Comparison of ENCODE assay signal across 1 cellular context in the genomic region with DNA sequence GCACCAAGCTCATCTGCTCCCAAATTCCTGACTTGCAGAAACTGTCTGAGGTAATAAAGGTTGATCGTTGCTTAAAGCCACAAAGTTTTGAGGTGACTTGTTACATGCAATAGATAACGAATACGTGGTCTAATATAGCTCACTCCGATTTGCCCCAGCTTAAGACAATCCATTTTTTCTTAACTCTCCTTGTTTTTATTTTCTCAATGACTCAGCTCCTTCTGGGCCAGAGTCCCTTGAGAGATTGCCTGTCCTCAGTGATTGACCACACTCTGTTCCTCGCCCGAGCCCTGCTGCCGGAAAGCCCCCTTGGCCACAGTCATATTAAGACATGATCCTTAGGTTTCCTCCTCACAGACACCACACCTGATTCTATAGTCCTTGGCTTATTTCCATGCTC.
A peak's percentile ranks its signal among the peaks of the same experiment; 100 is the strongest.
TF ChIP-seq lines count a peak whose summit lies in the region.

No MANE protein-coding gene starts in this region.

TF ChIP-seq in K562, 482 proteins besides CTCF, POLR2A, EP300 and RAD21 (continues in another document):
- TF ChIP-seq, protein P1, sequence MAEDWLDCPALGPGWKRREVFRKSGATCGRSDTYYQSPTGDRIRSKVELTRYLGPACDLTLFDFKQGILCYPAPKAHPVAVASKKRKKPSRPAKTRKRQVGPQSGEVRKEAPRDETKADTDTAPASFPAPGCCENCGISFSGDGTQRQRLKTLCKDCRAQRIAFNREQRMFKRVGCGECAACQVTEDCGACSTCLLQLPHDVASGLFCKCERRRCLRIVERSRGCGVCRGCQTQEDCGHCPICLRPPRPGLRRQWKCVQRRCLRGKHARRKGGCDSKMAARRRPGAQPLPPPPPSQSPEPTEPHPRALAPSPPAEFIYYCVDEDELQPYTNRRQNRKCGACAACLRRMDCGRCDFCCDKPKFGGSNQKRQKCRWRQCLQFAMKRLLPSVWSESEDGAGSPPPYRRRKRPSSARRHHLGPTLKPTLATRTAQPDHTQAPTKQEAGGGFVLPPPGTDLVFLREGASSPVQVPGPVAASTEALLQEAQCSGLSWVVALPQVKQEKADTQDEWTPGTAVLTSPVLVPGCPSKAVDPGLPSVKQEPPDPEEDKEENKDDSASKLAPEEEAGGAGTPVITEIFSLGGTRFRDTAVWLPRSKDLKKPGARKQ (CRISPR knock-in tag; IDR thresholded peaks at IDR 0.05), result no peak
- TF ChIP-seq SMARCE1 (IDR thresholded peaks at IDR 0.05) (no peak), KAT2B (IDR thresholded peaks at IDR 0.05; ENCODE audit: low read depth, low read length) (no peak), SMARCB1 (IDR thresholded peaks at IDR 0.05; ENCODE audit: insufficient read length, low read depth) (no peak), L3MBTL2 (IDR thresholded peaks at IDR 0.05) (no peak), NFE2 (IDR thresholded peaks at IDR 0.05; ENCODE audit: low read depth) (peak; percentile 91), MEF2A (IDR thresholded peaks at IDR 0.05; ENCODE audit: control insufficient read depth, low read depth, low read length) (no peak), PML (IDR thresholded peaks at IDR 0.05; ENCODE audit: low read length) (no peak), EWSR1 (IDR thresholded peaks at IDR 0.05; ENCODE audit: borderline replicate concordance, low read depth, partially characterized antibody) (no peak), PRMT5 (CRISPR knock-in tag; IDR thresholded peaks at IDR 0.05) (no peak), MAFG (tag; conservative IDR thresholded peaks at IDR 0.05) (peak; percentile 86), MEIS2 (IDR thresholded peaks at IDR 0.05; ENCODE audit: partially characterized antibody) (peak; percentile 35), ZNF197 (CRISPR knock-in tag; IDR thresholded peaks at IDR 0.05; ENCODE audit: low read depth) (no peak), HMG20B (CRISPR knock-in tag; IDR thresholded peaks at IDR 0.05) (no peak), MTF1 (CRISPR knock-in tag; IDR thresholded peaks at IDR 0.05; ENCODE audit: borderline replicate concordance) (no peak), FOXA3 (CRISPR knock-in tag; conservative IDR thresholded peaks at IDR 0.05 in 1 of 2, IDR thresholded peaks at IDR 0.05 in 1 of 2) (no peak), ZC3H11A (IDR thresholded peaks at IDR 0.05; ENCODE audit: low read depth, low read length) (no peak), MCM2 (IDR thresholded peaks at IDR 0.05; ENCODE audit: low read depth) (no peak), BRD4 (IDR thresholded peaks at IDR 0.05) (no peak), ZNF143 (CRISPR knock-in tag; IDR thresholded peaks at IDR 0.05) (no peak), HDGF (IDR thresholded peaks at IDR 0.05) (no peak), HDAC3 (IDR thresholded peaks at IDR 0.05; ENCODE audit: borderline replicate concordance, partially characterized antibody) (no peak), ZNF224 (CRISPR knock-in tag; IDR thresholded peaks at IDR 0.05) (no peak), CBX2 (IDR thresholded peaks at IDR 0.05; ENCODE audit: insufficient read depth, low read length, poor library complexity, severe bottlenecking) (no peak), RNF2 (IDR thresholded peaks at IDR 0.05) (no peak), BMI1 (IDR thresholded peaks at IDR 0.05; ENCODE audit: low read length) (no peak), HDAC2 (IDR thresholded peaks at IDR 0.05) (0 out of 2 replicates have a peak, but pooled peaks have one; percentile 31), DPF2 (IDR thresholded peaks at IDR 0.05) (peak; percentile 36; the same call in 1 of the 2 replicates), SMAD1 (IDR thresholded peaks at IDR 0.05; ENCODE audit: low read depth, low read length, partially characterized antibody) (no peak), ZNF830 (CRISPR knock-in tag; IDR thresholded peaks at IDR 0.05) (no peak), ZNF316 (IDR thresholded peaks at IDR 0.05) (peak; percentile 89), ADNP (tag; IDR thresholded peaks at IDR 0.05) (no peak), ZNF384 (IDR thresholded peaks at IDR 0.05; ENCODE audit: low read depth, low read length) (0 out of 2 replicates have a peak, but pooled peaks have one; percentile 5), JUN (IDR thresholded peaks at IDR 0.05; ENCODE audit: borderline replicate concordance, low read depth, low read length) (no peak), JUN (CRISPR knock-in tag; IDR thresholded peaks at IDR 0.05; ENCODE audit: borderline replicate concordance) (no peak), RBBP5 (IDR thresholded peaks at IDR 0.05; ENCODE audit: borderline replicate concordance, insufficient read depth, low read length, poor library complexity, severe bottlenecking) (no peak), SRSF7 (optimal IDR thresholded peaks at IDR 0.05; ENCODE audit: low read depth, low read length) (no peak), FOXM1 (IDR thresholded peaks at IDR 0.05; ENCODE audit: low read depth) (no peak), FOXM1 (CRISPR knock-in tag; IDR thresholded peaks at IDR 0.05; ENCODE audit: low read depth) (no peak), SIX5 (IDR thresholded peaks at IDR 0.05; ENCODE audit: borderline replicate concordance in 1 of 2, insufficient read depth in 1 of 2, low read depth in 1 of 2, low read length in 2 of 2) (no peak), NUFIP1 (IDR thresholded peaks at IDR 0.05; ENCODE audit: partially characterized antibody) (no peak), MECOM (CRISPR knock-in tag; IDR thresholded peaks at IDR 0.05) (no peak), ZFP1 (CRISPR knock-in tag; IDR thresholded peaks at IDR 0.05) (no peak), GABPA (tag; conservative IDR thresholded peaks at IDR 0.05; ENCODE audit: low read depth) (no peak), ZNF561 (CRISPR knock-in tag; conservative IDR thresholded peaks at IDR 0.05) (no peak), ATF7 (IDR thresholded peaks at IDR 0.05) (no peak), SMARCA4 (IDR thresholded peaks at IDR 0.05) (0 out of 2 replicates have a peak, but pooled peaks have one; percentile 33), ZNF311 (CRISPR knock-in tag; IDR thresholded peaks at IDR 0.05) (no peak)
- TF ChIP-seq, protein P2, sequence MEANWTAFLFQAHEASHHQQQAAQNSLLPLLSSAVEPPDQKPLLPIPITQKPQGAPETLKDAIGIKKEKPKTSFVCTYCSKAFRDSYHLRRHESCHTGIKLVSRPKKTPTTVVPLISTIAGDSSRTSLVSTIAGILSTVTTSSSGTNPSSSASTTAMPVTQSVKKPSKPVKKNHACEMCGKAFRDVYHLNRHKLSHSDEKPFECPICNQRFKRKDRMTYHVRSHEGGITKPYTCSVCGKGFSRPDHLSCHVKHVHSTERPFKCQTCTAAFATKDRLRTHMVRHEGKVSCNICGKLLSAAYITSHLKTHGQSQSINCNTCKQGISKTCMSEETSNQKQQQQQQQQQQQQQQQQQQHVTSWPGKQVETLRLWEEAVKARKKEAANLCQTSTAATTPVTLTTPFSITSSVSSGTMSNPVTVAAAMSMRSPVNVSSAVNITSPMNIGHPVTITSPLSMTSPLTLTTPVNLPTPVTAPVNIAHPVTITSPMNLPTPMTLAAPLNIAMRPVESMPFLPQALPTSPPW (CRISPR knock-in tag; IDR thresholded peaks at IDR 0.05), result no peak
- TF ChIP-seq, protein P3, sequence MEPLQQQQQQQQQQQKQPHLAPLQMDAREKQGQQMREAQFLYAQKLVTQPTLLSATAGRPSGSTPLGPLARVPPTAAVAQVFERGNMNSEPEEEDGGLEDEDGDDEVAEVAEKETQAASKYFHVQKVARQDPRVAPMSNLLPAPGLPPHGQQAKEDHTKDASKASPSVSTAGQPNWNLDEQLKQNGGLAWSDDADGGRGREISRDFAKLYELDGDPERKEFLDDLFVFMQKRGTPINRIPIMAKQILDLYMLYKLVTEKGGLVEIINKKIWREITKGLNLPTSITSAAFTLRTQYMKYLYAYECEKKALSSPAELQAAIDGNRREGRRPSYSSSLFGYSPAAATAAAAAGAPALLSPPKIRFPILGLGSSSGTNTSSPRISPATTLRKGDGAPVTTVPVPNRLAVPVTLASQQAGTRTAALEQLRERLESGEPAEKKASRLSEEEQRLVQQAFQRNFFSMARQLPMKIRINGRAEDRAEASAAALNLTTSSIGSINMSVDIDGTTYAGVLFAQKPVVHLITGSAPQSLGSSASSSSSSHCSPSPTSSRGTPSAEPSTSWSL (CRISPR knock-in tag; IDR thresholded peaks at IDR 0.05; ENCODE audit: borderline replicate concordance), result no peak
- TF ChIP-seq, protein P4, sequence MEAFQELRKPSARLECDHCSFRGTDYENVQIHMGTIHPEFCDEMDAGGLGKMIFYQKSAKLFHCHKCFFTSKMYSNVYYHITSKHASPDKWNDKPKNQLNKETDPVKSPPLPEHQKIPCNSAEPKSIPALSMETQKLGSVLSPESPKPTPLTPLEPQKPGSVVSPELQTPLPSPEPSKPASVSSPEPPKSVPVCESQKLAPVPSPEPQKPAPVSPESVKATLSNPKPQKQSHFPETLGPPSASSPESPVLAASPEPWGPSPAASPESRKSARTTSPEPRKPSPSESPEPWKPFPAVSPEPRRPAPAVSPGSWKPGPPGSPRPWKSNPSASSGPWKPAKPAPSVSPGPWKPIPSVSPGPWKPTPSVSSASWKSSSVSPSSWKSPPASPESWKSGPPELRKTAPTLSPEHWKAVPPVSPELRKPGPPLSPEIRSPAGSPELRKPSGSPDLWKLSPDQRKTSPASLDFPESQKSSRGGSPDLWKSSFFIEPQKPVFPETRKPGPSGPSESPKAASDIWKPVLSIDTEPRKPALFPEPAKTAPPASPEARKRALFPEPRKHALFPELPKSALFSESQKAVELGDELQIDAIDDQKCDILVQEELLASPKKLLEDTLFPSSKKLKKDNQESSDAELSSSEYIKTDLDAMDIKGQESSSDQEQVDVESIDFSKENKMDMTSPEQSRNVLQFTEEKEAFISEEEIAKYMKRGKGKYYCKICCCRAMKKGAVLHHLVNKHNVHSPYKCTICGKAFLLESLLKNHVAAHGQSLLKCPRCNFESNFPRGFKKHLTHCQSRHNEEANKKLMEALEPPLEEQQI (IDR thresholded peaks at IDR 0.05), result no peak
- TF ChIP-seq, protein P5, sequence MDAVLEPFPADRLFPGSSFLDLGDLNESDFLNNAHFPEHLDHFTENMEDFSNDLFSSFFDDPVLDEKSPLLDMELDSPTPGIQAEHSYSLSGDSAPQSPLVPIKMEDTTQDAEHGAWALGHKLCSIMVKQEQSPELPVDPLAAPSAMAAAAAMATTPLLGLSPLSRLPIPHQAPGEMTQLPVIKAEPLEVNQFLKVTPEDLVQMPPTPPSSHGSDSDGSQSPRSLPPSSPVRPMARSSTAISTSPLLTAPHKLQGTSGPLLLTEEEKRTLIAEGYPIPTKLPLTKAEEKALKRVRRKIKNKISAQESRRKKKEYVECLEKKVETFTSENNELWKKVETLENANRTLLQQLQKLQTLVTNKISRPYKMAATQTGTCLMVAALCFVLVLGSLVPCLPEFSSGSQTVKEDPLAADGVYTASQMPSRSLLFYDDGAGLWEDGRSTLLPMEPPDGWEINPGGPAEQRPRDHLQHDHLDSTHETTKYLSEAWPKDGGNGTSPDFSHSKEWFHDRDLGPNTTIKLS (IDR thresholded peaks at IDR 0.05; ENCODE audit: borderline replicate concordance, low read depth), result no peak
- TF ChIP-seq, protein P6, sequence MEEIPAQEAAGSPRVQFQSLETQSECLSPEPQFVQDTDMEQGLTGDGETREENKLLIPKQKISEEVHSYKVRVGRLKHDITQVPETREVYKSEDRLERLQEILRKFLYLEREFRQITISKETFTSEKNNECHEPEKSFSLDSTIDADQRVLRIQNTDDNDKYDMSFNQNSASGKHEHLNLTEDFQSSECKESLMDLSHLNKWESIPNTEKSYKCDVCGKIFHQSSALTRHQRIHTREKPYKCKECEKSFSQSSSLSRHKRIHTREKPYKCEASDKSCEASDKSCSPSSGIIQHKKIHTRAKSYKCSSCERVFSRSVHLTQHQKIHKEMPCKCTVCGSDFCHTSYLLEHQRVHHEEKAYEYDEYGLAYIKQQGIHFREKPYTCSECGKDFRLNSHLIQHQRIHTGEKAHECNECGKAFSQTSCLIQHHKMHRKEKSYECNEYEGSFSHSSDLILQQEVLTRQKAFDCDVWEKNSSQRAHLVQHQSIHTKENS (CRISPR knock-in tag; IDR thresholded peaks at IDR 0.05), result no peak
- TF ChIP-seq, protein P7, sequence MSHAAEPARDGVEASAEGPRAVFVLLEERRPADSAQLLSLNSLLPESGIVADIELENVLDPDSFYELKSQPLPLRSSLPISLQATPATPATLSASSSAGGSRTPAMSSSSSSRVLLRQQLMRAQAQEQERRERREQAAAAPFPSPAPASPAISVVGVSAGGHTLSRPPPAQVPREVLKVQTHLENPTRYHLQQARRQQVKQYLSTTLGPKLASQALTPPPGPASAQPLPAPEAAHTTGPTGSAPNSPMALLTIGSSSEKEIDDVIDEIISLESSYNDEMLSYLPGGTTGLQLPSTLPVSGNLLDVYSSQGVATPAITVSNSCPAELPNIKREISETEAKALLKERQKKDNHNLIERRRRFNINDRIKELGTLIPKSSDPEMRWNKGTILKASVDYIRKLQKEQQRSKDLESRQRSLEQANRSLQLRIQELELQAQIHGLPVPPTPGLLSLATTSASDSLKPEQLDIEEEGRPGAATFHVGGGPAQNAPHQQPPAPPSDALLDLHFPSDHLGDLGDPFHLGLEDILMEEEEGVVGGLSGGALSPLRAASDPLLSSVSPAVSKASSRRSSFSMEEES (CRISPR knock-in tag; IDR thresholded peaks at IDR 0.05), result no peak
- TF ChIP-seq, protein P8, sequence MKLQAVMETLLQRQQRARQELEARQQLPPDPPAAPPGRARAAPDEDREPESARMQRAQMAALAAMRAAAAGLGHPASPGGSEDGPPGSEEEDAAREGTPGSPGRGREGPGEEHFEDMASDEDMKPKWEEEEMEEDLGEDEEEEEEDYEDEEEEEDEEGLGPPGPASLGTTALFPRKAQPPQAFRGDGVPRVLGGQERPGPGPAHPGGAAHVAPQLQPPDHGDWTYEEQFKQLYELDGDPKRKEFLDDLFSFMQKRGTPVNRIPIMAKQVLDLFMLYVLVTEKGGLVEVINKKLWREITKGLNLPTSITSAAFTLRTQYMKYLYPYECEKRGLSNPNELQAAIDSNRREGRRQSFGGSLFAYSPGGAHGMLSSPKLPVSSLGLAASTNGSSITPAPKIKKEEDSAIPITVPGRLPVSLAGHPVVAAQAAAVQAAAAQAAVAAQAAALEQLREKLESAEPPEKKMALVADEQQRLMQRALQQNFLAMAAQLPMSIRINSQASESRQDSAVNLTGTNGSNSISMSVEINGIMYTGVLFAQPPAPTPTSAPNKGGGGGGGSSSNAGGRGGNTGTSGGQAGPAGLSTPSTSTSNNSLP (IDR thresholded peaks at IDR 0.05; ENCODE audit: borderline replicate concordance, low read depth, low read length), result no peak
